In genomic region chr1:109704173-109704572, GRCh38 we compare ENCODE assay signal across 1 cellular context.
TF ChIP-seq lines count a peak whose summit lies in the region.

No MANE protein-coding gene starts in this region.

TF ChIP-seq in GM12878, 131 proteins besides CTCF, POLR2A, EP300 and RAD21:
- no peak for TF ChIP-seq FOXM1 (IDR thresholded peaks at IDR 0.05; ENCODE audit: low read depth, low read length)
- no peak for TF ChIP-seq WRNIP1 (IDR thresholded peaks at IDR 0.05; ENCODE audit: borderline replicate concordance, low read depth, low read length)
- TF ChIP-seq ZNF687 (IDR thresholded peaks at IDR 0.05) = no peak
- no peak for TF ChIP-seq PRDM15 (CRISPR knock-in tag; IDR thresholded peaks at IDR 0.05)
- TF ChIP-seq SP1 (IDR thresholded peaks at IDR 0.05; ENCODE audit: low read depth, low read length) = no peak
- TF ChIP-seq ZNF217 (IDR thresholded peaks at IDR 0.05) = no peak
- TF ChIP-seq REST (IDR thresholded peaks at IDR 0.05; ENCODE audit: low read depth, low read length) = no peak
- no peak for TF ChIP-seq ATF3 (IDR thresholded peaks at IDR 0.05; ENCODE audit: borderline replicate concordance, extremely low read depth, low read depth, low read length)
- no peak for TF ChIP-seq IKZF1 (conservative IDR thresholded peaks at IDR 0.05)
